ENCODE assay signal across 13 cellular contexts in the genomic region with DNA sequence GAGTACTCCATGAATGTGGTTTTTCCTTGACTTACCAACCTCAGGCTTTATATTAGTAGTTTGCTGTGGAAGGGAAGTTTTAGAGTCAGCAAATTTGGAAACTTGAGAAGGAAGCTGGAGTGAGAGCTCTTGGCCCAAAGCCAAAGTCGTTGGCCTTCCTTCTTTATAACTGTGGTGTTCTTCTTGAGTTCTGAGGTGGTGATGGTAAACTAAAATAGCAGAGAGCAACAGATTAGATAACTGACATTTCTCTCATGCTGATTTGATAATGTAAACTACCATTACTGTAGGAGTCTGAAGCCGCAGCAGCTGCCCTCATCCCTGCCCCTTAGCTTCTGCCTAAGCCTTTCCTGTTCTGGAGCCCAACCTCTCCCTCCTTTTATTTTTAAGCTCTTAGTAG.
DNase-seq lines count a peak whose midpoint lies in the region; TF ChIP-seq lines count a peak whose summit lies in the region.
"Had no signal": no experiment of that assay in that cellular context is flagged by ENCODE, and none has a peak within 500 bp of the region (broad histone marks: within the 10 kb centered on the region; RNA-seq: fewer than 3 reads in every experiment).

No MANE protein-coding gene starts in this region.

- H3K4me1 ChIP-seq in fibroblast of lung (ENCODE audit: control insufficient read depth, extremely low read depth, insufficient read depth, low read length) (peaks cover 2% of the 10 kb centered on the region), ovary (ENCODE audit: insufficient read depth) (peaks cover 4% of the 10 kb centered on the region)

- no peak overlapping the region for H2AFZ ChIP-seq in fibroblast of lung (ENCODE audit: low read length)

- H3K4me3 ChIP-seq in fibroblast of lung (replicated peaks in 1 of 4; ENCODE audit: control extremely low read depth in 1 of 4, insufficient read depth in 1 of 4, low read depth in 3 of 4, low read length in 4 of 4): no peak overlapping the region
- H3K4me3 ChIP-seq in ovary: no peak overlapping the region
- H3K4me3 ChIP-seq in WERI-Rb-1 (ENCODE audit: low read depth, low read length): no peak overlapping the region

- no peak for TF ChIP-seq CTCF in fibroblast of lung (conservative IDR thresholded peaks at IDR 0.05 in 1 of 2, IDR thresholded peaks at IDR 0.05 in 1 of 2; ENCODE audit: low read depth in 1 of 2, low read length in 2 of 2)
- TF ChIP-seq CTCF in ovary (IDR thresholded peaks at IDR 0.05): no peak
- TF ChIP-seq CTCF in WERI-Rb-1 (IDR thresholded peaks at IDR 0.05; ENCODE audit: low read depth, low read length): no peak

- no peaks in the 10 kb centered on the region for H3K79me2 ChIP-seq in fibroblast of lung (ENCODE audit: control insufficient read depth, insufficient read depth, low read length)

- intact Hi-C loops in ovary (cut with DNase I): loop anchor here in 2 of 4 donors (5.0 to 10.0 kb wide), 3 partner anchors 72 to 191 kb away; a partner anchor contains a TSS

- no peak overlapping the region for H3K4me2 ChIP-seq in fibroblast of lung (ENCODE audit: extremely low read depth, insufficient read depth, low read length)

- TF ChIP-seq EP300 in ovary (IDR thresholded peaks at IDR 0.05): no peak

- no peak overlapping the region for H3K9ac ChIP-seq in fibroblast of lung (ENCODE audit: insufficient read depth, low read length)

- H3K27ac ChIP-seq in fibroblast of lung (ENCODE audit: insufficient read depth, low read length) (no peak overlapping the region), ovary (no peak overlapping the region), WERI-Rb-1 (no peak overlapping the region)
- H3K27ac ChIP-seq: VCaP had no signal

- H3K27me3 ChIP-seq in fibroblast of lung (ENCODE audit: control insufficient read depth, insufficient read depth, low read length): no peaks in the 10 kb centered on the region
- H3K27me3 ChIP-seq in ovary: no peaks in the 10 kb centered on the region
- H3K27me3 ChIP-seq in WERI-Rb-1 (ENCODE audit: insufficient read depth, low read depth, severe bottlenecking): no peaks in the 10 kb centered on the region

- H3K36me3 ChIP-seq in fibroblast of lung (ENCODE audit: control insufficient read depth, insufficient read depth, low read length) (no peaks in the 10 kb centered on the region), ovary (no peaks in the 10 kb centered on the region), WERI-Rb-1 (peaks cover 9% of the 10 kb centered on the region)

- H4K20me1 ChIP-seq in fibroblast of lung (ENCODE audit: control insufficient read depth, extremely low read depth, insufficient read depth, low read length): no peaks in the 10 kb centered on the region

- no peaks in the 10 kb centered on the region for H3K9me3 ChIP-seq in fibroblast of lung (ENCODE audit: control insufficient read depth, insufficient read depth, low read depth, low read length)
- H3K9me3 ChIP-seq in ovary: no peaks in the 10 kb centered on the region
- no peaks in the 10 kb centered on the region for H3K9me3 ChIP-seq in WERI-Rb-1 (ENCODE audit: severe bottlenecking)
- H3K9me3 ChIP-seq: Caco-2 had no signal

- peak; percentile 18 for DNase-seq in Daoy (ENCODE audit: low read depth)
- peak; percentile 73 for DNase-seq in OCI-M1 (lab: John Stamatoyannopoulos, UW)
- peak; percentile 42 to 69 for DNase-seq in fibroblast of lung (ENCODE audit: low read depth in 2 of 2)
- DNase-seq in ovary: peak; percentile 49 to 74 (median 59)
- no peak for DNase-seq in WERI-Rb-1
- no peak for DNase-seq in activated CD8-positive, alpha-beta memory T cell treated with anti-CD3 and anti-CD28 coated beads, Interleukin-2, amount 50 U/mL, for 48 hours
- DNase-seq in GM03348 (ENCODE audit: low spot score): no peak
- no peak for DNase-seq in epidermal melanocyte (ENCODE audit: insufficient read length, low spot score)
- DNase-seq: activated effector memory CD4-positive, alpha-beta T cell treated with Interleukin-2 at 50 U/mL for 16 hours; Caco-2; effector CD4-positive, alpha-beta T cell; retina had no signal

- 9 to 22% (median 10%) methylated on average over 2 of the region's 2 CpGs for WGBS in ovary, 3 donors

- TF ChIP-seq POLR2A in ovary (IDR thresholded peaks at IDR 0.05): no peak

Comparison
In these comparisons a context has a peak if more than half of its experiments do, and no peak if none do; other contexts are left out.
1. DNase-seq: peak in Daoy (single experiment), OCI-M1 (single experiment), fibroblast of lung (2 of 2) and ovary (5 of 5); none in WERI-Rb-1 (single experiment), activated CD8-positive, alpha-beta memory T cell treated with anti-CD3 and anti-CD28 coated beads, Interleukin-2, amount 50 U/mL, for 48 hours (single experiment), GM03348 (single experiment) and epidermal melanocyte (single experiment).